In the genomic region with DNA sequence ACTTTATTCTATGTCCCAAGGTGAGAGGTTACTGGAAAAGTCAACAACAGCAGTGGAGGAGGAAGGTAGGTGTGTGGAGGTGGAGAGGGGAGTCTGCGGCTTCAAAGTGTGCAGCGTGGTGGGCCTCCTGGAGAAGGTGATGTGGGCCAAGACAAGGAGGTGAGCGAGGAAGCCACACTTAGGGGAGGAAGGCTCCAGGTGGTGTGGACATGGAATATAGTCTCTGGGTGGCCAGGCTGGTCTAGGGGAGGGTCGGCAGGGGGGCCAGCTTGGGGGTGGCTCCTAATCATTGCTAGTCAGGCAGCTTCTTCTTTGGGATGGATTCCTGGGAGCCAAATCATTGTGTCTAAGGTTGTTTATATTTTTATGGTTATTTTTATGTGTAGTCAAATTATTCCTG, we compare ENCODE assay signal across 8 cellular contexts.
"Had no signal": no experiment of that assay in that cellular context is flagged by ENCODE, and none has a peak within 500 bp of the region (broad histone marks: within the 10 kb centered on the region; RNA-seq: fewer than 3 reads in every experiment).

No MANE protein-coding gene starts in this region.

- DNase-seq: GM23248, GOT3, H7, HCEC 1CT, HFFc6 had no signal

- H3K9ac ChIP-seq: GM23248 had no signal

- H3K27ac ChIP-seq: GM23248 had no signal

- ATAC-seq: GM23338, HCT116 had no signal

- H3K4me2 ChIP-seq: GM23338 had no signal

- H2AFZ ChIP-seq: GM23248, GM23338 had no signal

- H3K27ac Mint-ChIP-seq: GM23338, HFFc6 had no signal

- H3K9me3 Mint-ChIP-seq: GM23338, HFFc6 had no signal

- H3K4me1 ChIP-seq: HAP-1 had no signal

- H3K9me3 ChIP-seq: HAP-1 had no signal

- H3K36me3 ChIP-seq: HAP-1 had no signal

- H3K4me3 Mint-ChIP-seq: GM23338, HFFc6 had no signal

- H3K4me3 ChIP-seq: GM23248, GM23338, HAP-1 had no signal
